ENCODE assay signal across 1 cellular context in the genomic region with DNA sequence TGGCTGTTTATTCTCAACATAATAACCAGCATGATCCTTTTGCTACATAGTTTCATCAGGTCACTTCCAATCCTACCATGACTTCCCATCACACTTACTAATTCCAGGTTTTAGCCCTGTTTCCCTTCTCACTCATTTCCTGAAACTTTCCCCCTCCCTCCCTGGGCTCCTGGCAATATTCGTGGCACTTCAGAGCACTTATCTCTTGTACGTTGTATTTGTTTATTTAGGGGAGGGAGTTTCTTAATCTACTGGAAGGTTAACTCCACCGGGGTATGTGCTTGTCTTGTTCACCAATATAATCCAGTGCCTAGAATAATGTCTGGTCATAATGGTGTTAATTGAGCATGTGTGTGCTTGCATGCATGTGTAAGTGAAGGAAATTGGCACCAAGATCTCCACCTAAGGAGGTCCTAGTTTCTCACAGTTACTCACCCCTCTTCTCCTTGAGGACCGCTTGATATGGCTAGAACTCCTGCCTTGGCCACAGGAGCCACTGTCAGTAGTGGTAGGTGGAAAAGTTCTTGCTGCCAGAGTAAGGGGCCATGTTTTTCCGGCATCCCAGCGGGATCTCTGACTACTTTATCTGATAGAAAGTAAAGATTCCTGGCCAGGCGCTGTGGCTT.
TF ChIP-seq lines count a peak whose summit lies in the region.

No MANE protein-coding gene starts in this region.

TF ChIP-seq in WTC11, 78 proteins besides CTCF, POLR2A, EP300 and RAD21 (continued from another document):
- TF ChIP-seq, protein P1, sequence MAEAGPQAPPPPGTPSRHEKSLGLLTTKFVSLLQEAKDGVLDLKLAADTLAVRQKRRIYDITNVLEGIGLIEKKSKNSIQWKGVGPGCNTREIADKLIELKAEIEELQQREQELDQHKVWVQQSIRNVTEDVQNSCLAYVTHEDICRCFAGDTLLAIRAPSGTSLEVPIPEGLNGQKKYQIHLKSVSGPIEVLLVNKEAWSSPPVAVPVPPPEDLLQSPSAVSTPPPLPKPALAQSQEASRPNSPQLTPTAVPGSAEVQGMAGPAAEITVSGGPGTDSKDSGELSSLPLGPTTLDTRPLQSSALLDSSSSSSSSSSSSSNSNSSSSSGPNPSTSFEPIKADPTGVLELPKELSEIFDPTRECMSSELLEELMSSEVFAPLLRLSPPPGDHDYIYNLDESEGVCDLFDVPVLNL (CRISPR knock-in tag; IDR thresholded peaks at IDR 0.05; ENCODE audit: borderline replicate concordance, low read depth), result no peak
- TF ChIP-seq RORB (CRISPR knock-in tag; IDR thresholded peaks at IDR 0.05), result no peak
- no peak for TF ChIP-seq MYBL2 (CRISPR knock-in tag; IDR thresholded peaks at IDR 0.05)
- TF ChIP-seq, protein P2, sequence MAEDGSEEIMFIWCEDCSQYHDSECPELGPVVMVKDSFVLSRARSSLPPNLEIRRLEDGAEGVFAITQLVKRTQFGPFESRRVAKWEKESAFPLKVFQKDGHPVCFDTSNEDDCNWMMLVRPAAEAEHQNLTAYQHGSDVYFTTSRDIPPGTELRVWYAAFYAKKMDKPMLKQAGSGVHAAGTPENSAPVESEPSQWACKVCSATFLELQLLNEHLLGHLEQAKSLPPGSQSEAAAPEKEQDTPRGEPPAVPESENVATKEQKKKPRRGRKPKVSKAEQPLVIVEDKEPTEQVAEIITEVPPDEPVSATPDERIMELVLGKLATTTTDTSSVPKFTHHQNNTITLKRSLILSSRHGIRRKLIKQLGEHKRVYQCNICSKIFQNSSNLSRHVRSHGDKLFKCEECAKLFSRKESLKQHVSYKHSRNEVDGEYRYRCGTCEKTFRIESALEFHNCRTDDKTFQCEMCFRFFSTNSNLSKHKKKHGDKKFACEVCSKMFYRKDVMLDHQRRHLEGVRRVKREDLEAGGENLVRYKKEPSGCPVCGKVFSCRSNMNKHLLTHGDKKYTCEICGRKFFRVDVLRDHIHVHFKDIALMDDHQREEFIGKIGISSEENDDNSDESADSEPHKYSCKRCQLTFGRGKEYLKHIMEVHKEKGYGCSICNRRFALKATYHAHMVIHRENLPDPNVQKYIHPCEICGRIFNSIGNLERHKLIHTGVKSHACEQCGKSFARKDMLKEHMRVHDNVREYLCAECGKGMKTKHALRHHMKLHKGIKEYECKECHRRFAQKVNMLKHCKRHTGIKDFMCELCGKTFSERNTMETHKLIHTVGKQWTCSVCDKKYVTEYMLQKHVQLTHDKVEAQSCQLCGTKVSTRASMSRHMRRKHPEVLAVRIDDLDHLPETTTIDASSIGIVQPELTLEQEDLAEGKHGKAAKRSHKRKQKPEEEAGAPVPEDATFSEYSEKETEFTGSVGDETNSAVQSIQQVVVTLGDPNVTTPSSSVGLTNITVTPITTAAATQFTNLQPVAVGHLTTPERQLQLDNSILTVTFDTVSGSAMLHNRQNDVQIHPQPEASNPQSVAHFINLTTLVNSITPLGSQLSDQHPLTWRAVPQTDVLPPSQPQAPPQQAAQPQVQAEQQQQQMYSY (CRISPR knock-in tag; IDR thresholded peaks at IDR 0.05), result no peak
- TF ChIP-seq, protein P3, sequence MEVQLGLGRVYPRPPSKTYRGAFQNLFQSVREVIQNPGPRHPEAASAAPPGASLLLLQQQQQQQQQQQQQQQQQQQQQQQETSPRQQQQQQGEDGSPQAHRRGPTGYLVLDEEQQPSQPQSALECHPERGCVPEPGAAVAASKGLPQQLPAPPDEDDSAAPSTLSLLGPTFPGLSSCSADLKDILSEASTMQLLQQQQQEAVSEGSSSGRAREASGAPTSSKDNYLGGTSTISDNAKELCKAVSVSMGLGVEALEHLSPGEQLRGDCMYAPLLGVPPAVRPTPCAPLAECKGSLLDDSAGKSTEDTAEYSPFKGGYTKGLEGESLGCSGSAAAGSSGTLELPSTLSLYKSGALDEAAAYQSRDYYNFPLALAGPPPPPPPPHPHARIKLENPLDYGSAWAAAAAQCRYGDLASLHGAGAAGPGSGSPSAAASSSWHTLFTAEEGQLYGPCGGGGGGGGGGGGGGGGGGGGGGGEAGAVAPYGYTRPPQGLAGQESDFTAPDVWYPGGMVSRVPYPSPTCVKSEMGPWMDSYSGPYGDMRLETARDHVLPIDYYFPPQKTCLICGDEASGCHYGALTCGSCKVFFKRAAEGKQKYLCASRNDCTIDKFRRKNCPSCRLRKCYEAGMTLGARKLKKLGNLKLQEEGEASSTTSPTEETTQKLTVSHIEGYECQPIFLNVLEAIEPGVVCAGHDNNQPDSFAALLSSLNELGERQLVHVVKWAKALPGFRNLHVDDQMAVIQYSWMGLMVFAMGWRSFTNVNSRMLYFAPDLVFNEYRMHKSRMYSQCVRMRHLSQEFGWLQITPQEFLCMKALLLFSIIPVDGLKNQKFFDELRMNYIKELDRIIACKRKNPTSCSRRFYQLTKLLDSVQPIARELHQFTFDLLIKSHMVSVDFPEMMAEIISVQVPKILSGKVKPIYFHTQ (CRISPR knock-in tag; IDR thresholded peaks at IDR 0.05), result no peak
- no peak for TF ChIP-seq NFATC4 (CRISPR knock-in tag; IDR thresholded peaks at IDR 0.05)
- no peak for TF ChIP-seq NFE2L1 (CRISPR knock-in tag; IDR thresholded peaks at IDR 0.05)
